ENCODE assay signal across 2 cellular contexts in genomic region chr4:55636622-55636999, GRCh38.
TF ChIP-seq lines count a peak whose summit lies in the region.

No MANE protein-coding gene starts in this region.

TF ChIP-seq in SK-N-SH, 30 proteins besides CTCF, POLR2A, EP300 and RAD21:
- no peak for TF ChIP-seq REST (IDR thresholded peaks at IDR 0.05; ENCODE audit: low read depth, low read length)
- no peak for TF ChIP-seq SIN3A (IDR thresholded peaks at IDR 0.05; ENCODE audit: borderline replicate concordance, low read depth, low read length)
- no peak for TF ChIP-seq FOXJ3 (CRISPR knock-in tag; IDR thresholded peaks at IDR 0.05)
- no peak for TF ChIP-seq SMC3 (IDR thresholded peaks at IDR 0.05; ENCODE audit: low read depth, low read length)
- no peak for TF ChIP-seq JUND (IDR thresholded peaks at IDR 0.05)
- TF ChIP-seq YY1 (IDR thresholded peaks at IDR 0.05; ENCODE audit: low read depth): no peak
- no peak for TF ChIP-seq GATA2 (CRISPR knock-in tag; IDR thresholded peaks at IDR 0.05)
- TF ChIP-seq, protein P1, sequence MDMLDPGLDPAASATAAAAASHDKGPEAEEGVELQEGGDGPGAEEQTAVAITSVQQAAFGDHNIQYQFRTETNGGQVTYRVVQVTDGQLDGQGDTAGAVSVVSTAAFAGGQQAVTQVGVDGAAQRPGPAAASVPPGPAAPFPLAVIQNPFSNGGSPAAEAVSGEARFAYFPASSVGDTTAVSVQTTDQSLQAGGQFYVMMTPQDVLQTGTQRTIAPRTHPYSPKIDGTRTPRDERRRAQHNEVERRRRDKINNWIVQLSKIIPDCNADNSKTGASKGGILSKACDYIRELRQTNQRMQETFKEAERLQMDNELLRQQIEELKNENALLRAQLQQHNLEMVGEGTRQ (IDR thresholded peaks at IDR 0.05; ENCODE audit: borderline replicate concordance, low read depth, low read length): no peak
- TF ChIP-seq, protein P2, sequence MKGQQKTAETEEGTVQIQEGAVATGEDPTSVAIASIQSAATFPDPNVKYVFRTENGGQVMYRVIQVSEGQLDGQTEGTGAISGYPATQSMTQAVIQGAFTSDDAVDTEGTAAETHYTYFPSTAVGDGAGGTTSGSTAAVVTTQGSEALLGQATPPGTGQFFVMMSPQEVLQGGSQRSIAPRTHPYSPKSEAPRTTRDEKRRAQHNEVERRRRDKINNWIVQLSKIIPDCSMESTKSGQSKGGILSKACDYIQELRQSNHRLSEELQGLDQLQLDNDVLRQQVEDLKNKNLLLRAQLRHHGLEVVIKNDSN (IDR thresholded peaks at IDR 0.05; ENCODE audit: borderline replicate concordance, low read depth): no peak

TF ChIP-seq in SK-N-SH treated with all-trans-retinoic acid at 6 μM for 48 hours, 23 proteins besides CTCF, POLR2A, EP300 and RAD21 (continued from another document):
- TF ChIP-seq ISL1 (CRISPR knock-in tag; IDR thresholded peaks at IDR 0.05) (no peak), TOX (CRISPR knock-in tag; IDR thresholded peaks at IDR 0.05; ENCODE audit: borderline replicate concordance) (no peak), TSHZ2 (CRISPR knock-in tag; IDR thresholded peaks at IDR 0.05) (no peak), PPARA (CRISPR knock-in tag; IDR thresholded peaks at IDR 0.05; ENCODE audit: borderline replicate concordance) (no peak), ZNF70 (CRISPR knock-in tag; IDR thresholded peaks at IDR 0.05) (no peak)
- TF ChIP-seq, protein P3, sequence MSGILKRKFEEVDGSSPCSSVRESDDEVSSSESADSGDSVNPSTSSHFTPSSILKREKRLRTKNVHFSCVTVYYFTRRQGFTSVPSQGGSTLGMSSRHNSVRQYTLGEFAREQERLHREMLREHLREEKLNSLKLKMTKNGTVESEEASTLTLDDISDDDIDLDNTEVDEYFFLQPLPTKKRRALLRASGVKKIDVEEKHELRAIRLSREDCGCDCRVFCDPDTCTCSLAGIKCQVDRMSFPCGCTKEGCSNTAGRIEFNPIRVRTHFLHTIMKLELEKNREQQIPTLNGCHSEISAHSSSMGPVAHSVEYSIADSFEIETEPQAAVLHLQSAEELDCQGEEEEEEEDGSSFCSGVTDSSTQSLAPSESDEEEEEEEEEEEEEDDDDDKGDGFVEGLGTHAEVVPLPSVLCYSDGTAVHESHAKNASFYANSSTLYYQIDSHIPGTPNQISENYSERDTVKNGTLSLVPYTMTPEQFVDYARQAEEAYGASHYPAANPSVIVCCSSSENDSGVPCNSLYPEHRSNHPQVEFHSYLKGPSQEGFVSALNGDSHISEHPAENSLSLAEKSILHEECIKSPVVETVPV (CRISPR knock-in tag; IDR thresholded peaks at IDR 0.05): no peak
